ENCODE assay signal across 1 cellular context in the genomic region with DNA sequence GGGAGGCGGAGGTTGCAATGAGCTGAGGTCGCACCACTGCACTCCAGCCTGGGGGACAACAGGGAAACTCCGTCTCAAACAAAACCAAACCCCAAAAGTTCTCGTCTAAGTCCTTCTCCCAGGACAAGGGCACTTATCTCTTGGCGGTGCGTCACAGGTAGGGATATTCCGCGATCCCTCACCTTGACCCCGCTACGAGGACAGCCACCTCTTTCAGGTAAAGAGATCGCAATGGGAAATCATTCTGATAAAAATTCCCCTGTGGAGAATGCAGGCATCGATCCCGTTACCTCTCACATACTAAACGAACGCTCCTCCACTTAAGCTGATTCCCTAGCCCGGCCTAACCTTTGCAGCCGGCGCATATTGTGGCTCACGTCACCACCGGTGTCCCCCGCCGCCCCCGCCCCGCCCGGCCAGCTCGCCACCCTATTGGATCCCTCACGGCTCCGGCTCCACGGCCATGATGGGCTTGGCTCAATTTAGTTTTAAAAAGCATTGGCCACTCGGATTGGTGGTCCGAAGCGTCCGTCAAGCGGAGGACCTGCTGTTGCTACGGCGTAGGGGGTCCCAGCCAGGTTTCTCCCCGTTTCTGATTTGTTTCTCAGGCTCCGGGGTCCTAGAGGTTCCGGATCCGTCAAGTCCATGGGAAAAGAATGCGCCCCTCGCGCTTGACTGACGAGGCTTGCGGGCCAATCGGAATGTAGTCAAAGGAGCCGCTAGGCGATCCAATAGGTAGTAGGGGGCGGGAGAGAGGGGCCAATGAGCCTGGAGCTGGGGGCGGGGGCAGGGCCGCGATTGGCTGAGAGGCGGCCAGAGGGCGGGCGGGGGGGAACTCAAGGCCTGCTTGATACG.
A peak's percentile ranks its signal among the peaks of the same experiment; 100 is the strongest.
TF ChIP-seq lines count a peak whose summit lies in the region.

No MANE protein-coding gene starts in this region.

TF ChIP-seq in HepG2, 621 proteins besides CTCF, POLR2A, EP300 and RAD21 (continued from another document and continues in another):
- TF ChIP-seq, protein P1, sequence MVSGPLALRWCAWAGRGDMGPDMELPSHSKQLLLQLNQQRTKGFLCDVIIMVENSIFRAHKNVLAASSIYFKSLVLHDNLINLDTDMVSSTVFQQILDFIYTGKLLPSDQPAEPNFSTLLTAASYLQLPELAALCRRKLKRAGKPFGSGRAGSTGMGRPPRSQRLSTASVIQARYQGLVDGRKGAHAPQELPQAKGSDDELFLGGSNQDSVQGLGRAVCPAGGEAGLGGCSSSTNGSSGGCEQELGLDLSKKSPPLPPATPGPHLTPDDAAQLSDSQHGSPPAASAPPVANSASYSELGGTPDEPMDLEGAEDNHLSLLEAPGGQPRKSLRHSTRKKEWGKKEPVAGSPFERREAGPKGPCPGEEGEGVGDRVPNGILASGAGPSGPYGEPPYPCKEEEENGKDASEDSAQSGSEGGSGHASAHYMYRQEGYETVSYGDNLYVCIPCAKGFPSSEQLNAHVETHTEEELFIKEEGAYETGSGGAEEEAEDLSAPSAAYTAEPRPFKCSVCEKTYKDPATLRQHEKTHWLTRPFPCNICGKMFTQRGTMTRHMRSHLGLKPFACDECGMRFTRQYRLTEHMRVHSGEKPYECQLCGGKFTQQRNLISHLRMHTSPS (CRISPR knock-in tag; IDR thresholded peaks at IDR 0.05; ENCODE audit: low read depth): no peak
- TF ChIP-seq FOXC1 (CRISPR knock-in tag; IDR thresholded peaks at IDR 0.05; ENCODE audit: borderline replicate concordance) (peak; percentile 74), SIX4 (CRISPR knock-in tag; IDR thresholded peaks at IDR 0.05) (0 out of 2 replicates have a peak, but pooled peaks have one; percentile 50), ZNF766 (CRISPR knock-in tag; IDR thresholded peaks at IDR 0.05; ENCODE audit: borderline replicate concordance) (no peak), CCDC6 (CRISPR knock-in tag; IDR thresholded peaks at IDR 0.05) (no peak), ZNF546 (CRISPR knock-in tag; conservative IDR thresholded peaks at IDR 0.05) (no peak), SIX1 (CRISPR knock-in tag; IDR thresholded peaks at IDR 0.05; ENCODE audit: borderline replicate concordance) (0 out of 2 replicates have a peak, but pooled peaks have one; percentile 32), ZNF782 (CRISPR knock-in tag; IDR thresholded peaks at IDR 0.05; ENCODE audit: borderline replicate concordance) (no peak; the same call in 1 of the 2 replicates), SNRNP70 (IDR thresholded peaks at IDR 0.05; ENCODE audit: low read depth, low read length) (no peak), BCL6 (CRISPR knock-in tag; IDR thresholded peaks at IDR 0.05) (peak; percentile 77), FOXJ3 (CRISPR knock-in tag; IDR thresholded peaks at IDR 0.05; ENCODE audit: borderline replicate concordance) (no peak), JARID2 (CRISPR knock-in tag; IDR thresholded peaks at IDR 0.05; ENCODE audit: insufficient replicate concordance) (no peak), YEATS4 (CRISPR knock-in tag; IDR thresholded peaks at IDR 0.05; ENCODE audit: borderline replicate concordance) (no peak), ELF4 (CRISPR knock-in tag; IDR thresholded peaks at IDR 0.05; ENCODE audit: borderline replicate concordance) (no peak), TSC22D2 (CRISPR knock-in tag; IDR thresholded peaks at IDR 0.05; ENCODE audit: borderline replicate concordance) (peak; percentile 87; the same call in 1 of the 2 replicates), HHEX (CRISPR knock-in tag; IDR thresholded peaks at IDR 0.05) (no peak), KMT2A (CRISPR knock-in tag; IDR thresholded peaks at IDR 0.05) (no peak; the same call in 1 of the 2 replicates), HNRNPLL (IDR thresholded peaks at IDR 0.05; ENCODE audit: low read depth, low read length, poor library complexity, severe bottlenecking) (peak; percentile 24), ZNF30 (CRISPR knock-in tag; IDR thresholded peaks at IDR 0.05) (no peak), ZMYM4 (CRISPR knock-in tag; IDR thresholded peaks at IDR 0.05) (peak; percentile 64; the same call in 1 of the 2 replicates), BHLHE40 (IDR thresholded peaks at IDR 0.05; ENCODE audit: low read length) (peak; percentile 29; the same call in 1 of the 2 replicates), AGO2 (optimal IDR thresholded peaks at IDR 0.05; ENCODE audit: low read depth, low read length) (no peak), SOX13 (IDR thresholded peaks at IDR 0.05) (peak; percentile 13; the same call in 1 of the 2 replicates), SOX13 (CRISPR knock-in tag; conservative IDR thresholded peaks at IDR 0.05 in 1 of 2, IDR thresholded peaks at IDR 0.05 in 1 of 2) (peak in 1 of 2 experiments; percentile 53; a peak in 2 of 4 replicates), KDM1A (CRISPR knock-in tag; IDR thresholded peaks at IDR 0.05) (no peak), HDAC1 (CRISPR knock-in tag; IDR thresholded peaks at IDR 0.05) (peak; percentile 47), CBX5 (CRISPR knock-in tag; IDR thresholded peaks at IDR 0.05; ENCODE audit: borderline replicate concordance) (no peak), ZNF138 (CRISPR knock-in tag; IDR thresholded peaks at IDR 0.05; ENCODE audit: low read depth) (no peak), RARA (CRISPR knock-in tag; IDR thresholded peaks at IDR 0.05) (peak; percentile 72), ZFP37 (CRISPR knock-in tag; IDR thresholded peaks at IDR 0.05; ENCODE audit: borderline replicate concordance) (no peak), PHF5A (CRISPR knock-in tag; IDR thresholded peaks at IDR 0.05; ENCODE audit: low read depth, unreplicated experiment) (peak; percentile 24), RCOR2 (CRISPR knock-in tag; IDR thresholded peaks at IDR 0.05) (0 out of 2 replicates have a peak, but pooled peaks have one; percentile 42), BRD4 (CRISPR knock-in tag; IDR thresholded peaks at IDR 0.05) (no peak)
- TF ChIP-seq, protein P2, sequence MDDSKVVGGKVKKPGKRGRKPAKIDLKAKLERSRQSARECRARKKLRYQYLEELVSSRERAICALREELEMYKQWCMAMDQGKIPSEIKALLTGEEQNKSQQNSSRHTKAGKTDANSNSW (CRISPR knock-in tag; IDR thresholded peaks at IDR 0.05; ENCODE audit: borderline replicate concordance): no peak
- TF ChIP-seq, protein P3, sequence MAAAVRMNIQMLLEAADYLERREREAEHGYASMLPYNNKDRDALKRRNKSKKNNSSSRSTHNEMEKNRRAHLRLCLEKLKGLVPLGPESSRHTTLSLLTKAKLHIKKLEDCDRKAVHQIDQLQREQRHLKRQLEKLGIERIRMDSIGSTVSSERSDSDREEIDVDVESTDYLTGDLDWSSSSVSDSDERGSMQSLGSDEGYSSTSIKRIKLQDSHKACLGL (CRISPR knock-in tag; IDR thresholded peaks at IDR 0.05): peak; percentile 22; the same call in 1 of the 2 replicates
- TF ChIP-seq, protein P4, sequence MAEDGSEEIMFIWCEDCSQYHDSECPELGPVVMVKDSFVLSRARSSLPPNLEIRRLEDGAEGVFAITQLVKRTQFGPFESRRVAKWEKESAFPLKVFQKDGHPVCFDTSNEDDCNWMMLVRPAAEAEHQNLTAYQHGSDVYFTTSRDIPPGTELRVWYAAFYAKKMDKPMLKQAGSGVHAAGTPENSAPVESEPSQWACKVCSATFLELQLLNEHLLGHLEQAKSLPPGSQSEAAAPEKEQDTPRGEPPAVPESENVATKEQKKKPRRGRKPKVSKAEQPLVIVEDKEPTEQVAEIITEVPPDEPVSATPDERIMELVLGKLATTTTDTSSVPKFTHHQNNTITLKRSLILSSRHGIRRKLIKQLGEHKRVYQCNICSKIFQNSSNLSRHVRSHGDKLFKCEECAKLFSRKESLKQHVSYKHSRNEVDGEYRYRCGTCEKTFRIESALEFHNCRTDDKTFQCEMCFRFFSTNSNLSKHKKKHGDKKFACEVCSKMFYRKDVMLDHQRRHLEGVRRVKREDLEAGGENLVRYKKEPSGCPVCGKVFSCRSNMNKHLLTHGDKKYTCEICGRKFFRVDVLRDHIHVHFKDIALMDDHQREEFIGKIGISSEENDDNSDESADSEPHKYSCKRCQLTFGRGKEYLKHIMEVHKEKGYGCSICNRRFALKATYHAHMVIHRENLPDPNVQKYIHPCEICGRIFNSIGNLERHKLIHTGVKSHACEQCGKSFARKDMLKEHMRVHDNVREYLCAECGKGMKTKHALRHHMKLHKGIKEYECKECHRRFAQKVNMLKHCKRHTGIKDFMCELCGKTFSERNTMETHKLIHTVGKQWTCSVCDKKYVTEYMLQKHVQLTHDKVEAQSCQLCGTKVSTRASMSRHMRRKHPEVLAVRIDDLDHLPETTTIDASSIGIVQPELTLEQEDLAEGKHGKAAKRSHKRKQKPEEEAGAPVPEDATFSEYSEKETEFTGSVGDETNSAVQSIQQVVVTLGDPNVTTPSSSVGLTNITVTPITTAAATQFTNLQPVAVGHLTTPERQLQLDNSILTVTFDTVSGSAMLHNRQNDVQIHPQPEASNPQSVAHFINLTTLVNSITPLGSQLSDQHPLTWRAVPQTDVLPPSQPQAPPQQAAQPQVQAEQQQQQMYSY (CRISPR knock-in tag; IDR thresholded peaks at IDR 0.05): peak; percentile 25; the same call in 1 of the 2 replicates
- TF ChIP-seq, protein P5, sequence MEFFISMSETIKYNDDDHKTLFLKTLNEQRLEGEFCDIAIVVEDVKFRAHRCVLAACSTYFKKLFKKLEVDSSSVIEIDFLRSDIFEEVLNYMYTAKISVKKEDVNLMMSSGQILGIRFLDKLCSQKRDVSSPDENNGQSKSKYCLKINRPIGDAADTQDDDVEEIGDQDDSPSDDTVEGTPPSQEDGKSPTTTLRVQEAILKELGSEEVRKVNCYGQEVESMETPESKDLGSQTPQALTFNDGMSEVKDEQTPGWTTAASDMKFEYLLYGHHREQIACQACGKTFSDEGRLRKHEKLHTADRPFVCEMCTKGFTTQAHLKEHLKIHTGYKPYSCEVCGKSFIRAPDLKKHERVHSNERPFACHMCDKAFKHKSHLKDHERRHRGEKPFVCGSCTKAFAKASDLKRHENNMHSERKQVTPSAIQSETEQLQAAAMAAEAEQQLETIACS (CRISPR knock-in tag; IDR thresholded peaks at IDR 0.05): no peak
- TF ChIP-seq, protein P6, sequence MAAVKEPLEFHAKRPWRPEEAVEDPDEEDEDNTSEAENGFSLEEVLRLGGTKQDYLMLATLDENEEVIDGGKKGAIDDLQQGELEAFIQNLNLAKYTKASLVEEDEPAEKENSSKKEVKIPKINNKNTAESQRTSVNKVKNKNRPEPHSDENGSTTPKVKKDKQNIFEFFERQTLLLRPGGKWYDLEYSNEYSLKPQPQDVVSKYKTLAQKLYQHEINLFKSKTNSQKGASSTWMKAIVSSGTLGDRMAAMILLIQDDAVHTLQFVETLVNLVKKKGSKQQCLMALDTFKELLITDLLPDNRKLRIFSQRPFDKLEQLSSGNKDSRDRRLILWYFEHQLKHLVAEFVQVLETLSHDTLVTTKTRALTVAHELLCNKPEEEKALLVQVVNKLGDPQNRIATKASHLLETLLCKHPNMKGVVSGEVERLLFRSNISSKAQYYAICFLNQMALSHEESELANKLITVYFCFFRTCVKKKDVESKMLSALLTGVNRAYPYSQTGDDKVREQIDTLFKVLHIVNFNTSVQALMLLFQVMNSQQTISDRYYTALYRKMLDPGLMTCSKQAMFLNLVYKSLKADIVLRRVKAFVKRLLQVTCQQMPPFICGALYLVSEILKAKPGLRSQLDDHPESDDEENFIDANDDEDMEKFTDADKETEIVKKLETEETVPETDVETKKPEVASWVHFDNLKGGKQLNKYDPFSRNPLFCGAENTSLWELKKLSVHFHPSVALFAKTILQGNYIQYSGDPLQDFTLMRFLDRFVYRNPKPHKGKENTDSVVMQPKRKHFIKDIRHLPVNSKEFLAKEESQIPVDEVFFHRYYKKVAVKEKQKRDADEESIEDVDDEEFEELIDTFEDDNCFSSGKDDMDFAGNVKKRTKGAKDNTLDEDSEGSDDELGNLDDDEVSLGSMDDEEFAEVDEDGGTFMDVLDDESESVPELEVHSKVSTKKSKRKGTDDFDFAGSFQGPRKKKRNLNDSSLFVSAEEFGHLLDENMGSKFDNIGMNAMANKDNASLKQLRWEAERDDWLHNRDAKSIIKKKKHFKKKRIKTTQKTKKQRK (IDR thresholded peaks at IDR 0.05; ENCODE audit: low read length): peak; percentile 47; the same call in 1 of the 2 replicates
- TF ChIP-seq, protein P7, sequence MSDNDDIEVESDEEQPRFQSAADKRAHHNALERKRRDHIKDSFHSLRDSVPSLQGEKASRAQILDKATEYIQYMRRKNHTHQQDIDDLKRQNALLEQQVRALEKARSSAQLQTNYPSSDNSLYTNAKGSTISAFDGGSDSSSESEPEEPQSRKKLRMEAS (IDR thresholded peaks at IDR 0.05): peak; percentile 74; the same call in 1 of the 2 replicates
- TF ChIP-seq, protein P8, sequence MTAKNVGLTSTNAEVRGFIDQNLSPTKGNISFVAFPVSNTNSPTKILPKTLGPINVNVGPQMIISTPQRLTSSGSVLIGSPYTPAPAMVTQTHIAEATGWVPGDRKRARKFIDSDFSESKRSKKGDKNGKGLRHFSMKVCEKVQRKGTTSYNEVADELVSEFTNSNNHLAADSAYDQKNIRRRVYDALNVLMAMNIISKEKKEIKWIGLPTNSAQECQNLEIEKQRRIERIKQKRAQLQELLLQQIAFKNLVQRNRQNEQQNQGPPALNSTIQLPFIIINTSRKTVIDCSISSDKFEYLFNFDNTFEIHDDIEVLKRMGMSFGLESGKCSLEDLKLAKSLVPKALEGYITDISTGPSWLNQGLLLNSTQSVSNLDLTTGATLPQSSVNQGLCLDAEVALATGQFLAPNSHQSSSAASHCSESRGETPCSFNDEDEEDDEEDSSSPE (CRISPR knock-in tag; IDR thresholded peaks at IDR 0.05): peak; percentile 36; the same call in 1 of the 2 replicates
- TF ChIP-seq, protein P9, sequence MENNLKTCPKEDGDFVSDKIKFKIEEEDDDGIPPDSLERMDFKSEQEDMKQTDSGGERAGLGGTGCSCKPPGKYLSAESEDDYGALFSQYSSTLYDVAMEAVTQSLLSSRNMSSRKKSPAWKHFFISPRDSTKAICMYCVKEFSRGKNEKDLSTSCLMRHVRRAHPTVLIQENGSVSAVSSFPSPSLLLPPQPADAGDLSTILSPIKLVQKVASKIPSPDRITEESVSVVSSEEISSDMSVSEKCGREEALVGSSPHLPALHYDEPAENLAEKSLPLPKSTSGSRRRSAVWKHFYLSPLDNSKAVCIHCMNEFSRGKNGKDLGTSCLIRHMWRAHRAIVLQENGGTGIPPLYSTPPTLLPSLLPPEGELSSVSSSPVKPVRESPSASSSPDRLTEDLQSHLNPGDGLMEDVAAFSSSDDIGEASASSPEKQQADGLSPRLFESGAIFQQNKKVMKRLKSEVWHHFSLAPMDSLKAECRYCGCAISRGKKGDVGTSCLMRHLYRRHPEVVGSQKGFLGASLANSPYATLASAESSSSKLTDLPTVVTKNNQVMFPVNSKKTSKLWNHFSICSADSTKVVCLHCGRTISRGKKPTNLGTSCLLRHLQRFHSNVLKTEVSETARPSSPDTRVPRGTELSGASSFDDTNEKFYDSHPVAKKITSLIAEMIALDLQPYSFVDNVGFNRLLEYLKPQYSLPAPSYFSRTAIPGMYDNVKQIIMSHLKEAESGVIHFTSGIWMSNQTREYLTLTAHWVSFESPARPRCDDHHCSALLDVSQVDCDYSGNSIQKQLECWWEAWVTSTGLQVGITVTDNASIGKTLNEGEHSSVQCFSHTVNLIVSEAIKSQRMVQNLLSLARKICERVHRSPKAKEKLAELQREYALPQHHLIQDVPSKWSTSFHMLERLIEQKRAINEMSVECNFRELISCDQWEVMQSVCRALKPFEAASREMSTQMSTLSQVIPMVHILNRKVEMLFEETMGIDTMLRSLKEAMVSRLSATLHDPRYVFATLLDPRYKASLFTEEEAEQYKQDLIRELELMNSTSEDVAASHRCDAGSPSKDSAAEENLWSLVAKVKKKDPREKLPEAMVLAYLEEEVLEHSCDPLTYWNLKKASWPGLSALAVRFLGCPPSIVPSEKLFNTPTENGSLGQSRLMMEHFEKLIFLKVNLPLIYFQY (CRISPR knock-in tag; IDR thresholded peaks at IDR 0.05; ENCODE audit: borderline replicate concordance): peak; percentile 62; the same call in 1 of the 2 replicates
